ENCODE assay signal across 19 cellular contexts in the genomic region with DNA sequence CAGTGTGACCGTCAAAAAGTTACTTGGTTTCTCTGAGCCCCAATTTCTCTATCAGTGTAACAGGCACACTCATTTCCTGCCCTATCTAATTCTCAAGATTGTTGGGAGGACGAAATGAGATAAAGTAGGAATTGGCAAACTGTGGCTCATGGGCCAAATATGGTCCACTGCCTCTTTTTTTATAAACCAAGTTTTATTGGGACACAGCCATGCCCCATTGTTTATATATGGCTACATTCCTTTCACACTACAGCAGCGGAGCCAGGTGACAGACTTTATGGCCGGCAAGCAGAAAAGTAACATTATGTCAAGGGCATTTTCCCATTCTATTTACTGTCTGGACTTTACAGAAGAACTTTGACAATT.
DNase-seq lines count a peak whose midpoint lies in the region; ATAC-seq and TF ChIP-seq lines count a peak whose summit lies in the region.
"Had no signal": no experiment of that assay in that cellular context is flagged by ENCODE, and none has a peak within 500 bp of the region (broad histone marks: within the 10 kb centered on the region; RNA-seq: fewer than 3 reads in every experiment).

No MANE protein-coding gene starts in this region.

- no peaks in the 10 kb centered on the region for H3K9me3 ChIP-seq in prostate gland
- H3K9me3 ChIP-seq: HAP-1, SK-N-SH had no signal

- DNase-seq in ELR (ENCODE audit: low read depth) (peak; percentile 72), NCI-H226 (peak; percentile 48), erythroblast (lab: John Stamatoyannopoulos, UW) (peak; percentile 47 to 50), prostate gland (ENCODE audit: low spot score) (peak; percentile 30), dermis blood vessel endothelial cell (no peak)
- DNase-seq: ACHN; CD4-positive, CD25-positive, alpha-beta regulatory T cell; DMS53; GDM1; NCI-H1694 treated with DMSO at 0.1 percent for 48 hours; NCI-H446 treated with DMSO at 0.1 percent for 48 hours; NCI-H82; Right ventricle myocardium superior; SK-N-SH had no signal

- TF ChIP-seq CTCF in prostate gland (IDR thresholded peaks at IDR 0.05): no peak

- no peak overlapping the region for H3K4me3 ChIP-seq in prostate gland
- H3K4me3 ChIP-seq: HAP-1, K562 had no signal

- H3K36me3 ChIP-seq in prostate gland: no peaks in the 10 kb centered on the region
- H3K36me3 ChIP-seq: HAP-1 had no signal

- no peak overlapping the region for H3K27ac ChIP-seq in prostate gland

- no peaks in the 10 kb centered on the region for H3K27me3 ChIP-seq in prostate gland (replicated peaks; ENCODE audit: insufficient read depth)

- H3K4me1 ChIP-seq in prostate gland (replicated peaks): no peaks in the 10 kb centered on the region
- H3K4me1 ChIP-seq: HAP-1 had no signal

- no peak for ATAC-seq in GM21529 (IDR thresholded peaks at IDR 0.05; ENCODE audit: unreplicated experiment)
- ATAC-seq in GM19023 (IDR thresholded peaks at IDR 0.05; ENCODE audit: unreplicated experiment): no peak
- ATAC-seq: K562, Panc1 had no signal

- TF ChIP-seq POLR2A in erythroblast (IDR thresholded peaks at IDR 0.05; ENCODE audit: low read length) (no peak), prostate gland (IDR thresholded peaks at IDR 0.05) (no peak)

- intact Hi-C loops in prostate gland (cut with DNase I): no loop called here

- 37% methylated on average over 4 of the region's 4 CpGs for WGBS in prostate gland
